ENCODE assay signal across 28 cellular contexts in genomic region chr1:235226933-235227332, GRCh38.
DNase-seq lines count a peak whose midpoint lies in the region; ATAC-seq, FAIRE-seq and TF ChIP-seq lines count a peak whose summit lies in the region.
"Had no signal": no experiment of that assay in that cellular context is flagged by ENCODE, and none has a peak within 500 bp of the region (broad histone marks: within the 10 kb centered on the region; RNA-seq: fewer than 3 reads in every experiment).

No MANE protein-coding gene starts in this region.

- no peaks in the 10 kb centered on the region for H3K4me1 ChIP-seq in naive thymus-derived CD4-positive, alpha-beta T cell (ENCODE audit: control insufficient read depth in 2 of 2, insufficient read depth in 2 of 2, low read length in 2 of 2)
- H3K4me1 ChIP-seq in ascending aorta (no peaks in the 10 kb centered on the region), kidney (ENCODE audit: control insufficient read depth in 1 of 2, insufficient read depth in 1 of 2, low read depth in 1 of 2, low read length in 2 of 2) (no peaks in the 10 kb centered on the region)
- H3K4me1 ChIP-seq: BLaER1, gastroesophageal sphincter, testis, vagina had no signal

- POLR2A ChIA-PET in WTC11 (lab: Charles Lee): no interaction called here
- POLR2A ChIA-PET in naive thymus-derived CD4-positive, alpha-beta T cell (lab: Charles Lee): no interaction called here

- CTCF ChIA-PET in activated naive CD4-positive, alpha-beta T cell treated with anti-CD3 and anti-CD28 coated beads for 36 hours (lab: Charles Lee): interaction anchor here (0.7 kb wide), 2 partner anchors 15 to 129 kb away, joined by 3 to 4 read pairs; no protein-coding TSS in a partner anchor
- CTCF ChIA-PET in WTC11 (lab: Charles Lee): interaction anchor here (1.4 kb wide), 1 partner anchor 26 kb away, joined by 3 read pairs; no protein-coding TSS in a partner anchor
- CTCF ChIA-PET in naive thymus-derived CD4-positive, alpha-beta T cell (lab: Charles Lee): no interaction called here

- H3K9me3 Mint-ChIP-seq in activated naive CD4-positive, alpha-beta T cell treated with anti-CD3 and anti-CD28 coated beads for 36 hours: no peaks in the 10 kb centered on the region
- H3K9me3 Mint-ChIP-seq in WTC11: no peaks in the 10 kb centered on the region
- no peaks in the 10 kb centered on the region for H3K9me3 Mint-ChIP-seq in naive thymus-derived CD4-positive, alpha-beta T cell
- H3K9me3 Mint-ChIP-seq: activated T-helper 17 cell treated with anti-CD3 and anti-CD28 coated beads, Interleukin-2, amount 50 U/mL, for 72 hours; dendritic cell treated with granulocyte-macrophage colony-stimulating factor and Interleukin-4, amounts not matched to agents 40 ng/mL and 50 ng/mL, for 4 days; neural crest cell had no signal

- no peaks in the 10 kb centered on the region for H3K9me3 ChIP-seq in naive thymus-derived CD4-positive, alpha-beta T cell (ENCODE audit: control insufficient read depth in 2 of 3, low read length in 3 of 3)
- H3K9me3 ChIP-seq in ascending aorta (no peaks in the 10 kb centered on the region), kidney (ENCODE audit: control insufficient read depth in 1 of 2, low read length in 2 of 2) (no peaks in the 10 kb centered on the region)
- H3K9me3 ChIP-seq: BLaER1, gastroesophageal sphincter, testis, vagina had no signal

- TF ChIP-seq POLR2A in GM12892 (IDR thresholded peaks at IDR 0.05; ENCODE audit: low read depth, low read length): no peak

- no peaks in the 10 kb centered on the region for H3K27me3 Mint-ChIP-seq in activated naive CD4-positive, alpha-beta T cell treated with anti-CD3 and anti-CD28 coated beads for 36 hours (ENCODE audit: low read depth)
- no peaks in the 10 kb centered on the region for H3K27me3 Mint-ChIP-seq in WTC11 (ENCODE audit: low read depth)
- no peaks in the 10 kb centered on the region for H3K27me3 Mint-ChIP-seq in naive thymus-derived CD4-positive, alpha-beta T cell
- H3K27me3 Mint-ChIP-seq: activated CD8-positive, alpha-beta memory T cell treated with anti-CD3 and anti-CD28 coated beads, Interleukin-2, amount 10 ng/mL, durations not matched to agents 7 days and 5 days; activated T-helper 17 cell treated with anti-CD3 and anti-CD28 coated beads, Interleukin-2, amount 50 U/mL, for 72 hours; dendritic cell treated with granulocyte-macrophage colony-stimulating factor and Interleukin-4, amounts not matched to agents 40 ng/mL and 50 ng/mL, for 4 days had no signal

- no peak for DNase-seq in activated naive CD4-positive, alpha-beta T cell treated with anti-CD3 and anti-CD28 coated beads for 36 hours
- DNase-seq in activated naive CD4-positive, alpha-beta T cell treated with Interleukin-2 at 50 U/mL for 16 hours: no peak
- DNase-seq in GM12892 (ENCODE audit: insufficient read length) (no peak), WTC11 (ENCODE audit: low spot score) (no peak), ascending aorta (ENCODE audit: low spot score in 2 of 2) (no peak), kidney (no peak), AG08395 (ENCODE audit: low spot score) (no peak)
- DNase-seq in naive thymus-derived CD4-positive, alpha-beta T cell: no peak
- DNase-seq: activated CD8-positive, alpha-beta memory T cell treated with anti-CD3 and anti-CD28 coated beads, Interleukin-2, amount 10 ng/mL, durations not matched to agents 7 days and 5 days; amygdala; hypothalamus; KG1; left ventricle myocardium superior; midbrain; NCI-H1436; NCI-H510A; posterior cingulate gyrus; SHP77 treated with DMSO at 0.1 percent for 48 hours; stimulated activated naive CD4-positive, alpha-beta T cell treated with Interleukin-2 at 50 U/mL for 16 hours; testis had no signal

- H3K4me3 ChIP-seq in naive thymus-derived CD4-positive, alpha-beta T cell (ENCODE audit: low read length): no peak overlapping the region
- no peak overlapping the region for H3K4me3 ChIP-seq in ascending aorta
- H3K4me3 ChIP-seq in kidney (ENCODE audit: low read length in 2 of 2): no peak overlapping the region
- H3K4me3 ChIP-seq: BLaER1, gastroesophageal sphincter, testis, vagina had no signal

- peaks cover 3% of the 10 kb centered on the region for H3K4me1 Mint-ChIP-seq in activated naive CD4-positive, alpha-beta T cell treated with anti-CD3 and anti-CD28 coated beads for 36 hours (ENCODE audit: low read depth)
- H3K4me1 Mint-ChIP-seq in WTC11: 0 out of 2 replicates have a peak, but pooled peaks cover 4% of the 10 kb centered on the region
- H3K4me1 Mint-ChIP-seq in naive thymus-derived CD4-positive, alpha-beta T cell: peaks cover 0 to 12% (median 6%) of the 10 kb centered on the region in 7 donors
- H3K4me1 Mint-ChIP-seq: neural crest cell had no signal

- peak overlapping the region; percentile 21 for H3K27ac Mint-ChIP-seq in activated naive CD4-positive, alpha-beta T cell treated with anti-CD3 and anti-CD28 coated beads for 36 hours
- H3K27ac Mint-ChIP-seq in WTC11: peak overlapping the region; percentile 57; the same call in 1 of the 2 replicates
- peak overlapping the region in 7 of 9 donors; percentile 4 to 77 (median 35) for H3K27ac Mint-ChIP-seq in naive thymus-derived CD4-positive, alpha-beta T cell
- H3K27ac Mint-ChIP-seq: activated CD8-positive, alpha-beta memory T cell treated with anti-CD3 and anti-CD28 coated beads, Interleukin-2, amount 10 ng/mL, durations not matched to agents 7 days and 5 days; activated T-helper 17 cell treated with anti-CD3 and anti-CD28 coated beads, Interleukin-2, amount 50 U/mL, for 72 hours; dendritic cell treated with granulocyte-macrophage colony-stimulating factor and Interleukin-4, amounts not matched to agents 40 ng/mL and 50 ng/mL, for 4 days had no signal

- ATAC-seq in WTC11: no peak
- ATAC-seq in naive thymus-derived CD4-positive, alpha-beta T cell: no peak
- ATAC-seq: activated CD8-positive, alpha-beta memory T cell treated with anti-CD3 and anti-CD28 coated beads, Interleukin-2, amount 10 ng/mL, durations not matched to agents 7 days and 5 days; activated T-helper 17 cell treated with anti-CD3 and anti-CD28 coated beads, Interleukin-2, amount 50 U/mL, for 72 hours; gastroesophageal sphincter; left ventricle myocardium superior; sciatic nerve had no signal

- intact Hi-C loops in activated naive CD4-positive, alpha-beta T cell treated with anti-CD3 and anti-CD28 coated beads for 36 hours (cut with micrococcal nuclease): no loop called here
- intact Hi-C loops in naive thymus-derived CD4-positive, alpha-beta T cell (cut with micrococcal nuclease): no loop called here
- intact Hi-C loops in ascending aorta (cut with DNase I) (no loop called here), kidney (cut with DNase I) (no loop called here)

- TF ChIP-seq CTCF in WTC11 (IDR thresholded peaks at IDR 0.05) (no peak), ascending aorta (IDR thresholded peaks at IDR 0.05) (no peak), kidney (IDR thresholded peaks at IDR 0.05; ENCODE audit: borderline replicate concordance, extremely low read depth, insufficient read depth) (no peak)

- no peak overlapping the region for H3K27ac ChIP-seq in naive thymus-derived CD4-positive, alpha-beta T cell (ENCODE audit: low read depth, low read length)
- H3K27ac ChIP-seq in ascending aorta (no peak overlapping the region), kidney (ENCODE audit: low read depth in 2 of 2, low read length in 2 of 2) (no peak overlapping the region)
- H3K27ac ChIP-seq: BLaER1, gastroesophageal sphincter, testis, vagina had no signal

- no peak overlapping the region for H3K4me3 Mint-ChIP-seq in activated naive CD4-positive, alpha-beta T cell treated with anti-CD3 and anti-CD28 coated beads for 36 hours
- no peak overlapping the region for H3K4me3 Mint-ChIP-seq in WTC11
- H3K4me3 Mint-ChIP-seq in naive thymus-derived CD4-positive, alpha-beta T cell: no peak overlapping the region
- H3K4me3 Mint-ChIP-seq: activated CD8-positive, alpha-beta memory T cell treated with anti-CD3 and anti-CD28 coated beads, Interleukin-2, amount 10 ng/mL, durations not matched to agents 7 days and 5 days; activated T-helper 17 cell treated with anti-CD3 and anti-CD28 coated beads, Interleukin-2, amount 50 U/mL, for 72 hours; dendritic cell treated with granulocyte-macrophage colony-stimulating factor and Interleukin-4, amounts not matched to agents 40 ng/mL and 50 ng/mL, for 4 days; neural crest cell had no signal

- H3K27me3 ChIP-seq in naive thymus-derived CD4-positive, alpha-beta T cell (ENCODE audit: control insufficient read depth in 2 of 2, insufficient read depth in 2 of 2, low read length in 2 of 2): no peaks in the 10 kb centered on the region
- H3K27me3 ChIP-seq in ascending aorta: no peaks in the 10 kb centered on the region
- H3K27me3 ChIP-seq: BLaER1, gastroesophageal sphincter, testis, vagina had no signal

- H3K36me3 Mint-ChIP-seq in activated naive CD4-positive, alpha-beta T cell treated with anti-CD3 and anti-CD28 coated beads for 36 hours (ENCODE audit: low read depth): peaks cover 10% of the 10 kb centered on the region
- H3K36me3 Mint-ChIP-seq in WTC11: peaks cover 47% of the 10 kb centered on the region
- H3K36me3 Mint-ChIP-seq in naive thymus-derived CD4-positive, alpha-beta T cell: peaks cover 3 to 18% (median 13%) of the 10 kb centered on the region in 5 donors

- peak; percentile 27 for FAIRE-seq in GM12892 (lab: Jason Lieb, UNC)
- no peak for FAIRE-seq in kidney (lab: Jason Lieb, UNC)
- FAIRE-seq: endometrium had no signal

- no peak overlapping the region for H3K9ac ChIP-seq in kidney (ENCODE audit: low read length in 2 of 2)
- H3K9ac ChIP-seq: BLaER1 had no signal

- H3K36me3 ChIP-seq in naive thymus-derived CD4-positive, alpha-beta T cell (ENCODE audit: control insufficient read depth in 2 of 3, insufficient read depth in 3 of 3, low read length in 3 of 3): peaks cover 6 to 68% (median 6%) of the 10 kb centered on the region in 3 experiments
- H3K36me3 ChIP-seq in ascending aorta: peaks cover 51 to 59% of the 10 kb centered on the region in 2 donors
- peaks cover 10 to 29% of the 10 kb centered on the region in 2 donors for H3K36me3 ChIP-seq in kidney (ENCODE audit: control insufficient read depth in 1 of 2, insufficient read depth in 2 of 2, low read length in 2 of 2)

TF ChIP-seq in WTC11, 78 proteins besides CTCF, POLR2A, EP300 and RAD21 (continues in another document):
- no peak for TF ChIP-seq CBFB (CRISPR knock-in tag; IDR thresholded peaks at IDR 0.05; ENCODE audit: low read depth)
- no peak for TF ChIP-seq NR2C2 (CRISPR knock-in tag; IDR thresholded peaks at IDR 0.05)
- TF ChIP-seq NR3C1 (CRISPR knock-in tag; conservative IDR thresholded peaks at IDR 0.05; ENCODE audit: low read depth): no peak
- TF ChIP-seq FOXP1 (CRISPR knock-in tag; IDR thresholded peaks at IDR 0.05; ENCODE audit: borderline replicate concordance): no peak
